In genomic region chr2:96091711-96092579, GRCh38 we compare ENCODE assay signal across 13 cellular contexts. TPM values are rescaled to one million over a fixed set of nuclear protein-coding genes. Genes with fewer than 3 reads are reported as not detected.
DNase-seq lines count a peak whose midpoint lies in the region; ATAC-seq and FAIRE-seq lines count a peak whose summit lies in the region.
"Had no signal": no experiment of that assay in that cellular context is flagged by ENCODE, and none has a peak within 500 bp of the region (broad histone marks: within the 10 kb centered on the region; RNA-seq: fewer than 3 reads in every experiment).

No MANE protein-coding gene starts in this region.

- H3K9me3 ChIP-seq in small intestine (ENCODE audit: control insufficient read depth, low read depth) = no peaks in the 10 kb centered on the region

- no peak overlapping the region for H3K27ac ChIP-seq in small intestine (ENCODE audit: low read depth in 1 of 2, low read length in 1 of 2)
- H3K27ac ChIP-seq: skin epidermis had no signal

- no peak overlapping the region for H3K4me3 ChIP-seq in small intestine (ENCODE audit: low read depth in 1 of 2, low read length in 2 of 2)
- H3K4me3 ChIP-seq: skin epidermis had no signal

- H3K36me3 ChIP-seq in small intestine (ENCODE audit: control insufficient read depth in 2 of 2, insufficient read depth in 2 of 2, low read length in 2 of 2) = no peaks in the 10 kb centered on the region

- ATAC-seq in esophagus mucosa (peak; percentile 60), GM19328 (IDR thresholded peaks at IDR 0.05; ENCODE audit: unreplicated experiment) (no peak)

- 38 to 72% (median 43%) methylated on average over 18 of the region's 18 CpGs for WGBS in small intestine, 3 donors

- H3K4me1 Mint-ChIP-seq in activated CD4-positive, alpha-beta T cell treated with anti-CD3 and anti-CD28 coated beads, Interleukin-2, amount 10 ng/mL, durations not matched to agents 7 days and 5 days = no peaks in the 10 kb centered on the region
- H3K4me1 Mint-ChIP-seq: activated B cell treated with CpG ODN at 0.5 μM for 24 hours; activated naive CD4-positive, alpha-beta T cell treated with anti-CD3 and anti-CD28 coated beads, Interleukin-2, amount 50 U/mL, for 24 hours had no signal

- no peaks in the 10 kb centered on the region for H3K36me3 Mint-ChIP-seq in activated CD4-positive, alpha-beta T cell treated with anti-CD3 and anti-CD28 coated beads, Interleukin-2, amount 10 ng/mL, durations not matched to agents 7 days and 5 days (ENCODE audit: low read depth)
- H3K36me3 Mint-ChIP-seq: activated naive CD4-positive, alpha-beta T cell treated with anti-CD3 and anti-CD28 coated beads, Interleukin-2, amount 50 U/mL, for 24 hours had no signal

- peak; percentile 4 for DNase-seq in activated CD4-positive, alpha-beta T cell treated with anti-CD3 and anti-CD28 coated beads, Interleukin-2, amount 10 ng/mL, durations not matched to agents 7 days and 5 days
- DNase-seq in activated CD4-positive, alpha-beta T cell treated with anti-CD3 and anti-CD28 coated beads, Interleukin-2, amount 50 U/mL, for 4 hours = no peak
- DNase-seq in NCI-H2171 treated with DMSO at 0.1 percent for 48 hours (lab: John Stamatoyannopoulos, UW) (peak; percentile 95), small intestine (peak; percentile 50), DMS114 treated with DMSO at 0.1 percent for 48 hours (lab: John Stamatoyannopoulos, UW; ENCODE audit: unreplicated experiment) (no peak)
- no peak for DNase-seq in stimulated activated CD4-positive, alpha-beta T cell treated with anti-CD3 and anti-CD28 coated beads, Interleukin-1b, Interleukin-23, amount 100 ng/mL, for 48 hours
- DNase-seq: activated B cell treated with CpG ODN at 0.5 μM for 24 hours, NCI-H1048 had no signal

- H3K27ac Mint-ChIP-seq in activated CD4-positive, alpha-beta T cell treated with anti-CD3 and anti-CD28 coated beads, Interleukin-2, amount 10 ng/mL, durations not matched to agents 7 days and 5 days = no peak overlapping the region
- H3K27ac Mint-ChIP-seq: activated B cell treated with CpG ODN at 0.5 μM for 24 hours; activated naive CD4-positive, alpha-beta T cell treated with anti-CD3 and anti-CD28 coated beads, Interleukin-2, amount 50 U/mL, for 24 hours had no signal

- POLR2A ChIA-PET in activated CD4-positive, alpha-beta T cell treated with anti-CD3 and anti-CD28 coated beads, Interleukin-2, amount 10 ng/mL, durations not matched to agents 7 days and 5 days (lab: Charles Lee) = no interaction called here

- H3K9me3 Mint-ChIP-seq in activated CD4-positive, alpha-beta T cell treated with anti-CD3 and anti-CD28 coated beads, Interleukin-2, amount 10 ng/mL, durations not matched to agents 7 days and 5 days = no peaks in the 10 kb centered on the region
- H3K9me3 Mint-ChIP-seq: activated B cell treated with CpG ODN at 0.5 μM for 24 hours; activated naive CD4-positive, alpha-beta T cell treated with anti-CD3 and anti-CD28 coated beads, Interleukin-2, amount 50 U/mL, for 24 hours had no signal

- CTCF ChIA-PET in activated CD4-positive, alpha-beta T cell treated with anti-CD3 and anti-CD28 coated beads, Interleukin-2, amount 10 ng/mL, durations not matched to agents 7 days and 5 days (lab: Charles Lee) = interaction anchor here (0.5 to 1.8 kb wide), 3 partner anchors 9 to 712 kb away, joined by 3 to 5 read pairs (median 4); no protein-coding TSS in a partner anchor

- H3K4me3 Mint-ChIP-seq in activated CD4-positive, alpha-beta T cell treated with anti-CD3 and anti-CD28 coated beads, Interleukin-2, amount 10 ng/mL, durations not matched to agents 7 days and 5 days = no peak overlapping the region
- H3K4me3 Mint-ChIP-seq: activated B cell treated with CpG ODN at 0.5 μM for 24 hours; activated naive CD4-positive, alpha-beta T cell treated with anti-CD3 and anti-CD28 coated beads, Interleukin-2, amount 50 U/mL, for 24 hours had no signal

- no peak for FAIRE-seq in small intestine (lab: Jason Lieb, UNC)

- H3K4me1 ChIP-seq in small intestine (ENCODE audit: control insufficient read depth in 2 of 2, insufficient read depth in 1 of 2, low read depth in 1 of 2, low read length in 1 of 2) = no peaks in the 10 kb centered on the region

- peaks cover 16% of the 10 kb centered on the region for H3K27me3 Mint-ChIP-seq in activated CD4-positive, alpha-beta T cell treated with anti-CD3 and anti-CD28 coated beads, Interleukin-2, amount 10 ng/mL, durations not matched to agents 7 days and 5 days
- H3K27me3 Mint-ChIP-seq: activated B cell treated with CpG ODN at 0.5 μM for 24 hours; activated naive CD4-positive, alpha-beta T cell treated with anti-CD3 and anti-CD28 coated beads, Interleukin-2, amount 50 U/mL, for 24 hours had no signal

- no peaks in the 10 kb centered on the region for H3K27me3 ChIP-seq in small intestine (ENCODE audit: control insufficient read depth in 2 of 2, insufficient read depth in 2 of 2, low read length in 2 of 2)

RNA-seq across cellular contexts. Expression of gene ADRA2B, which starts 24.4 kb away (rescaled TPM):
- total RNA-seq in activated CD4-positive, alpha-beta T cell treated with anti-CD3 and anti-CD28 coated beads, Interleukin-2, amount 10 ng/mL, durations not matched to agents 7 days and 5 days = under 1 TPM in 1 of 2 experiments, not detected in 1; 0.06 TPM
- total RNA-seq in esophagus mucosa = not detected
- 1 to 10 TPM in 1 of 3 donors, not detected in 2; 1.5 TPM for polyA plus RNA-seq in small intestine

RNA-seq across cellular contexts. Expression of gene ASTL, which starts 46.4 kb away (rescaled TPM):
- under 1 TPM in 1 of 2 experiments, not detected in 1; 0.22 TPM for total RNA-seq in activated CD4-positive, alpha-beta T cell treated with anti-CD3 and anti-CD28 coated beads, Interleukin-2, amount 10 ng/mL, durations not matched to agents 7 days and 5 days
- total RNA-seq in esophagus mucosa = 0.28 TPM
- polyA plus RNA-seq in small intestine = not detected
- total RNA-seq: dermis microvascular lymphatic vessel endothelial cell had no signal

RNA-seq across cellular contexts. Expression of gene DUSP2, which starts 53.3 kb away (rescaled TPM):
- 10 to 100 TPM; 11.9 to 14.2 TPM for total RNA-seq in activated CD4-positive, alpha-beta T cell treated with anti-CD3 and anti-CD28 coated beads, Interleukin-2, amount 10 ng/mL, durations not matched to agents 7 days and 5 days
- total RNA-seq in esophagus mucosa = 1.8 TPM
- polyA plus RNA-seq in small intestine = 1 to 10 TPM in 2 of 3 donors, under 1 TPM in 1; 0.45 to 5.1 (median 3.0) TPM

RNA-seq across cellular contexts. Expression of gene GPAT2, which starts 57.2 kb away (rescaled TPM):
- 1 to 10 TPM; 3.3 to 5.3 TPM for total RNA-seq in activated CD4-positive, alpha-beta T cell treated with anti-CD3 and anti-CD28 coated beads, Interleukin-2, amount 10 ng/mL, durations not matched to agents 7 days and 5 days
- total RNA-seq in esophagus mucosa = 0.44 TPM
- polyA plus RNA-seq in small intestine = 1 to 10 TPM in 1 of 3 donors, under 1 TPM in 1, not detected in 1; 0.22 to 6.5 TPM

Comparison
In these comparisons a context has a peak if more than half of its experiments do, and no peak if none do; other contexts are left out.
1. DNase-seq: peak in activated CD4-positive, alpha-beta T cell treated with anti-CD3 and anti-CD28 coated beads, Interleukin-2, amount 10 ng/mL, durations not matched to agents 7 days and 5 days (single experiment), NCI-H2171 treated with DMSO at 0.1 percent for 48 hours (single experiment) and small intestine (single experiment); none in activated CD4-positive, alpha-beta T cell treated with anti-CD3 and anti-CD28 coated beads, Interleukin-2, amount 50 U/mL, for 4 hours (0 of 2), stimulated activated CD4-positive, alpha-beta T cell treated with anti-CD3 and anti-CD28 coated beads, Interleukin-1b, Interleukin-23, amount 100 ng/mL, for 48 hours (single experiment) and DMS114 treated with DMSO at 0.1 percent for 48 hours (single experiment).